In genomic region chr2:133040175-133040574, GRCh38 we compare ENCODE assay signal across 16 cellular contexts.
"Had no signal": no experiment of that assay in that cellular context is flagged by ENCODE, and none has a peak within 500 bp of the region (broad histone marks: within the 10 kb centered on the region; RNA-seq: fewer than 3 reads in every experiment).

No MANE protein-coding gene starts in this region.

- H3K36me3 ChIP-seq: ascending aorta, suprapubic skin, upper lobe of left lung had no signal

- DNase-seq: activated CD4-positive, CD25-positive, alpha-beta regulatory T cell; activated gamma-delta T cell treated with Interleukin-2 at 50 U/mL for 16 hours; activated T-cell treated with anti-CD3 and anti-CD28 coated beads, Interleukin-2, amount 50 U/mL, for 72 hours; central memory CD4-positive, alpha-beta T cell; glutamatergic neuron; immature natural killer cell; mucosa of descending colon; natural killer cell; nucleus accumbens; stimulated activated CD4-positive, alpha-beta T cell treated with anti-CD3 and anti-CD28 coated beads, Interleukin-4, amount 100 ng/mL, for 1 hour; stimulated activated CD8-positive, alpha-beta memory T cell treated with anti-CD3 and anti-CD28 coated beads, Interleukin-4, amount 100 ng/mL, for 48 hours; stimulated activated naive CD8-positive, alpha-beta T cell treated with anti-CD3 and anti-CD28 coated beads, Interleukin-15, Interleukin-2, amounts not matched to agents 100 U/mL and 50 U/mL, for 24 hours; T-helper 17 cell; upper lobe of left lung had no signal

- H3K27ac Mint-ChIP-seq: activated T-cell treated with anti-CD3 and anti-CD28 coated beads, Interleukin-2, amount 50 U/mL, for 72 hours; immature natural killer cell; natural killer cell; T-helper 17 cell had no signal

- H3K9me3 ChIP-seq: ascending aorta, upper lobe of left lung had no signal

- H3K27me3 ChIP-seq: ascending aorta, suprapubic skin, upper lobe of left lung had no signal

- H3K36me3 Mint-ChIP-seq: immature natural killer cell had no signal

- H3K4me3 ChIP-seq: ascending aorta, mucosa of descending colon, suprapubic skin, upper lobe of left lung had no signal

- H3K27me3 Mint-ChIP-seq: T-helper 17 cell had no signal

- H3K4me1 ChIP-seq: ascending aorta, suprapubic skin, upper lobe of left lung had no signal

- H3K4me3 Mint-ChIP-seq: activated T-cell treated with anti-CD3 and anti-CD28 coated beads, Interleukin-2, amount 50 U/mL, for 72 hours; immature natural killer cell; natural killer cell; T-helper 17 cell had no signal

- H3K27ac ChIP-seq: ascending aorta, suprapubic skin, upper lobe of left lung had no signal

- H3K4me1 Mint-ChIP-seq: immature natural killer cell, natural killer cell, T-helper 17 cell had no signal
